8 cellular contexts compared by ENCODE assay signal in the genomic region with DNA sequence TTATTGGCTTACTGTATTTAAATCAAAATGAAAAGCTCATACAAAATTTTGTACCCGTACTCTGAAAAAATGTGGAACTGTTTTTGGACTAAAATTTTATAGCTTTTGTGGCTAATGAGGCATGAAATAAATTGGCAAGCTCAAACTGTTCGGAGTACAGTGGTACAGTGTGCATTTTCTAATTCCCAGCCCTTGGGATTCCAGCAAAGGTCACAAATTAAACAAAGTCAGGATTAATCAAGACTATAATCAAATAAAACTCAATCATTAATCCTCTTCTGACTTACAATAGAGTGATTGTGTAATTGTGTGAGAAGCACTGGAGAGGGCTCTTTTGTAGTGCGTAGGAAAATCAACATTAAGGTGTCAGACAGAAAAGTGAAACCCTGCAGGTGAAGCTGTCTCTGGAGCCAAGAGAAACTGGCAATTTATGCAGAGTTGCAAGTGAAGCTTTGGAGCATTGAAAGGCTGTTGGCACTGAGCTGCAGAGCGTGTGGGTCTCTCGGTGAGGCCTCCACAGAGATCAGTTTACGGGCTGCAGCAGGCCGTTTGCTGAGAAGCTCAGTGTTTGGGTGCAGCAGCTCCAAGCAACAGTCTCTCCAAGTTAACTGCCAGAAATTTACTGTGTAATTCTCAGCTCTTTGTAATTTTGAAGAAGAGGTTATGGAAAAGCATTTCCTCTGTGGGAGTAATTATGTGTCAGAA.
DNase-seq lines count a peak whose midpoint lies in the region; ATAC-seq and TF ChIP-seq lines count a peak whose summit lies in the region.

No MANE protein-coding gene starts in this region.

- peak overlapping the region; percentile 21 for H3K27ac Mint-ChIP-seq in neural progenitor cell

- H3K9me3 ChIP-seq in neural progenitor cell (ENCODE audit: low read depth), result no peaks in the 10 kb centered on the region

- peak overlapping the region; percentile 28 for H3K27ac ChIP-seq in neural progenitor cell

- H3K36me3 Mint-ChIP-seq in neural progenitor cell, result peaks cover 3% of the 10 kb centered on the region

- H3K27me3 ChIP-seq in neural progenitor cell, result no peaks in the 10 kb centered on the region

- peaks cover 14% of the 10 kb centered on the region for H3K4me1 Mint-ChIP-seq in neural progenitor cell

- no peak for ATAC-seq in HG02798 (IDR thresholded peaks at IDR 0.05; ENCODE audit: poor library complexity, unreplicated experiment)

- H3K4me2 ChIP-seq in neural progenitor cell, result peak overlapping the region; percentile 30

- DNase-seq in GF-D8 (lab: John Stamatoyannopoulos, UW), result peak; percentile 13
- DNase-seq in NCI-H446 (lab: John Stamatoyannopoulos, UW), result peak; percentile 71 to 87
- peak; percentile 24 for DNase-seq in epithelial cell of esophagus (ENCODE audit: low read depth)
- peak; percentile 55 for DNase-seq in neural progenitor cell (ENCODE audit: low spot score)
- no peak for DNase-seq in GM20000 (ENCODE audit: low spot score)
- no peak for DNase-seq in GDM1 (lab: John Stamatoyannopoulos, UW)
- no peak for DNase-seq in RPMI8226

- peaks cover 2% of the 10 kb centered on the region for H3K27me3 Mint-ChIP-seq in neural progenitor cell (ENCODE audit: insufficient read depth, low read depth)

- H3K4me3 Mint-ChIP-seq in neural progenitor cell, result no peak overlapping the region

- no peaks in the 10 kb centered on the region for H3K36me3 ChIP-seq in neural progenitor cell

- no peak overlapping the region for H3K4me3 ChIP-seq in epithelial cell of esophagus (ENCODE audit: low read length)
- no peak overlapping the region for H3K4me3 ChIP-seq in neural progenitor cell

- no peaks in the 10 kb centered on the region for H3K79me2 ChIP-seq in neural progenitor cell (ENCODE audit: low read depth)

- H3F3A ChIP-seq in neural progenitor cell (ENCODE audit: low read depth), result peaks cover 10% of the 10 kb centered on the region

- H2AFZ ChIP-seq in neural progenitor cell (replicated peaks), result no peak overlapping the region

- peaks cover 14% of the 10 kb centered on the region for H3K4me1 ChIP-seq in neural progenitor cell

- no peak overlapping the region for H3K9ac ChIP-seq in neural progenitor cell

- H3K9me3 Mint-ChIP-seq in neural progenitor cell, result peaks cover 2% of the 10 kb centered on the region

- no peaks in the 10 kb centered on the region for H4K20me1 ChIP-seq in neural progenitor cell (ENCODE audit: low read depth)

- TF ChIP-seq CTCF in epithelial cell of esophagus (IDR thresholded peaks at IDR 0.05; ENCODE audit: insufficient read depth, low read depth, low read length, missing control alignments), result no peak
- no peak for TF ChIP-seq CTCF in neural progenitor cell (IDR thresholded peaks at IDR 0.05)
- no peak for TF ChIP-seq CTCF in GM20000 (IDR thresholded peaks at IDR 0.05; ENCODE audit: extremely low read depth, missing control alignments)

Comparison
In these comparisons a context has a peak if more than half of its experiments do, and no peak if none do; other contexts are left out.
1. DNase-seq: peak in GF-D8 (single experiment), NCI-H446 (2 of 2), epithelial cell of esophagus (single experiment) and neural progenitor cell (single experiment); none in GM20000 (single experiment), GDM1 (single experiment) and RPMI8226 (single experiment).